ENCODE assay signal across 27 cellular contexts in the genomic region with DNA sequence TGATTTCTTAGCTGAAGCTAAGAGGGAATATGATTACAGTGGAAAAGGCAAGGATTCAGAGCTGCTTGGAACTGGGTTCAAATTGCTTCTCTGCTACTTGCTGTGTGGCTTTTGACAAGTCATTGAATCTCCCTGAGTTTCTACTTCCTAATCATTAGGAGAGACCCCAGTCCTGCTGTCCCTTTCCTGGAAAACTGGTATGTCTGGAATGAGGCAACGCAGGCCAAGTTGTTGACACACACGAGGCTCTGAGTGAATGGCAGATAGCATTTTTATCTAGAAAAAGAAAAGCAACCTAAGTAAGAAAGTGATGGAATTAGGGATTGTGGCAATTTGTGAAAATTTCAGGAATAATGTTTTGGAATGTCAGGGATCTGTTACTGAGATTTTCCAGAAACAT.
"Had no signal": no experiment of that assay in that cellular context is flagged by ENCODE, and none has a peak within 500 bp of the region (broad histone marks: within the 10 kb centered on the region; RNA-seq: fewer than 3 reads in every experiment).

No MANE protein-coding gene starts in this region.

- H3K27ac Mint-ChIP-seq: activated CD4-positive, alpha-beta T cell treated with anti-CD3 and anti-CD28 coated beads, Interleukin-2, amount 10 ng/mL, durations not matched to agents 24 days and 14 days; activated CD8-positive, alpha-beta memory T cell treated with anti-CD3 and anti-CD28 coated beads, Interleukin-2, amount 10 ng/mL, durations not matched to agents 7 days and 5 days; activated naive CD4-positive, alpha-beta T cell treated with anti-CD3 and anti-CD28 coated beads, Interleukin-2, amount 50 U/mL, for 24 hours; activated T-cell treated with anti-CD3 and anti-CD28 coated beads, Interleukin-2, amount 50 U/mL, for 24 hours; activated T-helper 1 cell treated with anti-CD3 and anti-CD28 coated beads, Interleukin-12 subunit alpha, Interleukin-12 subunit beta, Interleukin-2, Interleukin-4 antibody, amounts not matched to agents 30 ng/mL and 10 ng/mL and 1 ng/mL, durations not matched to agents 14 hours and 24 hours and 36 hours; T-helper 1 cell treated with Interleukin-12 subunit alpha and Interleukin-12 subunit beta and Interleukin-4 antibody, amounts not matched to agents 30 μg/mL and 1 μg/mL, for 36 hours had no signal

- DNase-seq: activated CD4-positive, alpha-beta T cell treated with anti-CD3 and anti-CD28 coated beads, Interleukin-2, amount 10 ng/mL, durations not matched to agents 24 days and 14 days; activated CD4-positive, alpha-beta T cell treated with anti-CD3 and anti-CD28 coated beads, Interleukin-2, amount 50 U/mL, for 48 hours; activated CD4-positive, CD25-positive, alpha-beta regulatory T cell treated with anti-CD3 and anti-CD28 coated beads, Interleukin-2, amount 50 U/mL, for 72 hours; activated effector memory CD4-positive, alpha-beta T cell treated with Interleukin-2 at 50 U/mL for 16 hours; activated naive CD4-positive, alpha-beta T cell; activated T-cell treated with anti-CD3 and anti-CD28 coated beads, Interleukin-2, amount 50 U/mL, for 24 hours; aorta; body of pancreas; central memory CD4-positive, alpha-beta T cell; Kasumi-1; NCI-H1092; NCI-H1417; NCI-H2029; NCI-H2107; NCI-H345; NCI-H510A; NCI-H526 treated with DMSO at 0.1 percent for 48 hours; NCI-H82; OCI-M1; Right ventricle myocardium superior; RPMI8226 had no signal

- H3K27me3 Mint-ChIP-seq: activated naive CD4-positive, alpha-beta T cell treated with anti-CD3 and anti-CD28 coated beads, Interleukin-2, amount 50 U/mL, for 24 hours had no signal

- H3K36me3 Mint-ChIP-seq: activated CD8-positive, alpha-beta memory T cell treated with anti-CD3 and anti-CD28 coated beads, Interleukin-2, amount 10 ng/mL, durations not matched to agents 7 days and 5 days; activated naive CD4-positive, alpha-beta T cell treated with anti-CD3 and anti-CD28 coated beads, Interleukin-2, amount 50 U/mL, for 24 hours had no signal

- H3K9me3 ChIP-seq: body of pancreas had no signal

- H3K4me3 ChIP-seq: body of pancreas had no signal

- ATAC-seq: activated CD8-positive, alpha-beta memory T cell treated with anti-CD3 and anti-CD28 coated beads, Interleukin-2, amount 10 ng/mL, durations not matched to agents 7 days and 5 days; body of pancreas; Panc1 had no signal

- H3K4me1 Mint-ChIP-seq: activated CD8-positive, alpha-beta memory T cell treated with anti-CD3 and anti-CD28 coated beads, Interleukin-2, amount 10 ng/mL, durations not matched to agents 7 days and 5 days had no signal

- FAIRE-seq: bronchial epithelial cell had no signal

- H3K9me3 Mint-ChIP-seq: activated CD4-positive, alpha-beta T cell treated with anti-CD3 and anti-CD28 coated beads, Interleukin-2, amount 10 ng/mL, durations not matched to agents 24 days and 14 days; activated naive CD4-positive, alpha-beta T cell treated with anti-CD3 and anti-CD28 coated beads, Interleukin-2, amount 50 U/mL, for 24 hours; activated T-cell treated with anti-CD3 and anti-CD28 coated beads, Interleukin-2, amount 50 U/mL, for 24 hours; activated T-helper 1 cell treated with anti-CD3 and anti-CD28 coated beads, Interleukin-12 subunit alpha, Interleukin-12 subunit beta, Interleukin-2, Interleukin-4 antibody, amounts not matched to agents 30 ng/mL and 10 ng/mL and 1 ng/mL, durations not matched to agents 14 hours and 24 hours and 36 hours; T-helper 1 cell treated with Interleukin-12 subunit alpha and Interleukin-12 subunit beta and Interleukin-4 antibody, amounts not matched to agents 30 μg/mL and 1 μg/mL, for 36 hours had no signal

- H3K4me3 Mint-ChIP-seq: activated CD4-positive, alpha-beta T cell treated with anti-CD3 and anti-CD28 coated beads, Interleukin-2, amount 10 ng/mL, durations not matched to agents 24 days and 14 days; activated CD8-positive, alpha-beta memory T cell treated with anti-CD3 and anti-CD28 coated beads, Interleukin-2, amount 10 ng/mL, durations not matched to agents 7 days and 5 days; activated naive CD4-positive, alpha-beta T cell treated with anti-CD3 and anti-CD28 coated beads, Interleukin-2, amount 50 U/mL, for 24 hours; activated T-cell treated with anti-CD3 and anti-CD28 coated beads, Interleukin-2, amount 50 U/mL, for 24 hours; activated T-helper 1 cell treated with anti-CD3 and anti-CD28 coated beads, Interleukin-12 subunit alpha, Interleukin-12 subunit beta, Interleukin-2, Interleukin-4 antibody, amounts not matched to agents 30 ng/mL and 10 ng/mL and 1 ng/mL, durations not matched to agents 14 hours and 24 hours and 36 hours; T-helper 1 cell treated with Interleukin-12 subunit alpha and Interleukin-12 subunit beta and Interleukin-4 antibody, amounts not matched to agents 30 μg/mL and 1 μg/mL, for 36 hours had no signal

- H3K27ac ChIP-seq: body of pancreas had no signal

- H3K27me3 ChIP-seq: body of pancreas had no signal
